Comparison of ENCODE assay signal across 1 cellular context in genomic region chr2:21041943-21042707, GRCh38.
TF ChIP-seq lines count a peak whose summit lies in the region.

No MANE protein-coding gene starts in this region.

TF ChIP-seq in HepG2, 621 proteins besides CTCF, POLR2A, EP300 and RAD21 (continued from another document and continues in another):
- TF ChIP-seq ZNF256 (CRISPR knock-in tag; conservative IDR thresholded peaks at IDR 0.05) (peak; percentile 43; the same call in 1 of the 2 replicates), SIN3B (IDR thresholded peaks at IDR 0.05; ENCODE audit: low read length) (no peak; the same call in 1 of the 2 replicates), ZNF143 (CRISPR knock-in tag; IDR thresholded peaks at IDR 0.05) (no peak), NONO (IDR thresholded peaks at IDR 0.05) (no peak), NONO (CRISPR knock-in tag; conservative IDR thresholded peaks at IDR 0.05) (peak; percentile 92), DPF2 (CRISPR knock-in tag; IDR thresholded peaks at IDR 0.05; ENCODE audit: borderline replicate concordance, low read depth) (peak; percentile 87), TFDP1 (CRISPR knock-in tag; IDR thresholded peaks at IDR 0.05; ENCODE audit: borderline replicate concordance) (peak; percentile 24; the same call in 1 of the 2 replicates), ZNF775 (CRISPR knock-in tag; IDR thresholded peaks at IDR 0.05; ENCODE audit: borderline replicate concordance) (no peak), SMAD3 (CRISPR knock-in tag; IDR thresholded peaks at IDR 0.05) (peak; percentile 98), ZSCAN21 (CRISPR knock-in tag; IDR thresholded peaks at IDR 0.05; ENCODE audit: borderline replicate concordance) (no peak; the same call in 1 of the 2 replicates), ZNF597 (CRISPR knock-in tag; IDR thresholded peaks at IDR 0.05) (no peak), RBM39 (IDR thresholded peaks at IDR 0.05; ENCODE audit: low read depth, low read length, poor library complexity, severe bottlenecking) (no peak), ZIK1 (CRISPR knock-in tag; IDR thresholded peaks at IDR 0.05; ENCODE audit: borderline replicate concordance, low read depth) (0 out of 2 replicates have a peak, but pooled peaks have one; percentile 38), STAT5B (CRISPR knock-in tag; IDR thresholded peaks at IDR 0.05) (no peak), ZBTB3 (CRISPR knock-in tag; IDR thresholded peaks at IDR 0.05; ENCODE audit: borderline replicate concordance, low read depth) (peak; percentile 92), BRD4 (CRISPR knock-in tag; IDR thresholded peaks at IDR 0.05) (peak; percentile 62; the same call in 1 of the 2 replicates), ZFP36 (IDR thresholded peaks at IDR 0.05; ENCODE audit: borderline replicate concordance, low read depth, low read length, partially characterized antibody) (no peak), ZNF460 (CRISPR knock-in tag; IDR thresholded peaks at IDR 0.05; ENCODE audit: borderline replicate concordance) (no peak), MBD4 (IDR thresholded peaks at IDR 0.05; ENCODE audit: borderline replicate concordance, low read length) (no peak; the same call in none of the 2 replicates), LCORL (IDR thresholded peaks at IDR 0.05) (no peak), LCORL (CRISPR knock-in tag; IDR thresholded peaks at IDR 0.05) (peak; percentile 72), MIER2 (CRISPR knock-in tag; IDR thresholded peaks at IDR 0.05) (0 out of 2 replicates have a peak, but pooled peaks have one; percentile 62), KLF16 (CRISPR knock-in tag; IDR thresholded peaks at IDR 0.05) (peak in 1 of 2 experiments; percentile 93; a peak in 2 of 4 replicates), JUNB (CRISPR knock-in tag; IDR thresholded peaks at IDR 0.05; ENCODE audit: borderline replicate concordance) (peak; percentile 47; the same call in 1 of the 2 replicates), ZMAT3 (CRISPR knock-in tag; conservative IDR thresholded peaks at IDR 0.05) (0 out of 2 replicates have a peak, but pooled peaks have one; percentile 59), ZFP62 (CRISPR knock-in tag; IDR thresholded peaks at IDR 0.05) (no peak), THAP7 (CRISPR knock-in tag; IDR thresholded peaks at IDR 0.05) (no peak; the same call in 1 of the 2 replicates), RBFOX2 (IDR thresholded peaks at IDR 0.05; ENCODE audit: low read depth, low read length) (no peak), FOXA3 (CRISPR knock-in tag; IDR thresholded peaks at IDR 0.05) (peak; percentile 89), ADNP (CRISPR knock-in tag; IDR thresholded peaks at IDR 0.05) (no peak), ZNF788 (CRISPR knock-in tag; IDR thresholded peaks at IDR 0.05; ENCODE audit: borderline replicate concordance) (peak; percentile 58; the same call in 1 of the 2 replicates), ARID5B (CRISPR knock-in tag; IDR thresholded peaks at IDR 0.05) (peak; percentile 96), PREB (CRISPR knock-in tag; IDR thresholded peaks at IDR 0.05) (no peak), MAF1 (CRISPR knock-in tag; IDR thresholded peaks at IDR 0.05; ENCODE audit: borderline replicate concordance) (no peak), HNRNPH1 (optimal IDR thresholded peaks at IDR 0.05; ENCODE audit: low read depth, low read length) (no peak), ZBTB4 (CRISPR knock-in tag; IDR thresholded peaks at IDR 0.05; ENCODE audit: borderline replicate concordance) (peak; percentile 63; the same call in 1 of the 2 replicates), ZNF232 (CRISPR knock-in tag; IDR thresholded peaks at IDR 0.05; ENCODE audit: borderline replicate concordance) (peak; percentile 78), BCL6 (CRISPR knock-in tag; IDR thresholded peaks at IDR 0.05) (peak; percentile 89), ZFAT (CRISPR knock-in tag; conservative IDR thresholded peaks at IDR 0.05) (0 out of 2 replicates have a peak, but pooled peaks have one; percentile 39), ETV5 (CRISPR knock-in tag; IDR thresholded peaks at IDR 0.05; ENCODE audit: borderline replicate concordance) (peak; percentile 71), GABPA (IDR thresholded peaks at IDR 0.05; ENCODE audit: low read depth, low read length) (no peak), GABPA (CRISPR knock-in tag; IDR thresholded peaks at IDR 0.05; ENCODE audit: low read depth) (no peak; the same call in 1 of the 2 replicates), AHDC1 (CRISPR knock-in tag; IDR thresholded peaks at IDR 0.05; ENCODE audit: borderline replicate concordance) (peak; percentile 66), THRA (CRISPR knock-in tag; IDR thresholded peaks at IDR 0.05; ENCODE audit: borderline replicate concordance) (no peak; the same call in none of the 2 replicates)
